20 cellular contexts compared by ENCODE assay signal in the genomic region with DNA sequence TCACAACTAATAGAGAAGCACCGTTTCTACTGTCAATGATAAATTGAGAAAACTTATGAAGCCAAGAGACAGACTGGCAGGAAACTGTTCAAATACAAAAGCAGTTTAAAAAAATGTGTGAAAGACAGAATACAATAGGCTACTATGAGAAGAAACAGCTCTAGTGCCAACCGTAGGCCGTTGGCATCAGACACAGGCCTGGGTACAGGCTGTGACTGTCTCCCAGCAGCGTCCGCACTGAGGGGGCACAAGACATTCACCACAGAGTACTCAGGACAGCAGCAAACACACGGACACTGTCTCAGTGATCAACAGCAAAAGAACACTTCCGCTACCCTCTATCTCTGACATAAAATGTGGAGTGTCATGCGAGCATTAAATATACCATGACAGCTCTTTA. TPM values are rescaled to one million over a fixed set of nuclear protein-coding genes. Genes with fewer than 3 reads are reported as not detected.
DNase-seq lines count a peak whose midpoint lies in the region; FAIRE-seq and TF ChIP-seq lines count a peak whose summit lies in the region.
"Had no signal": no experiment of that assay in that cellular context is flagged by ENCODE, and none has a peak within 500 bp of the region (broad histone marks: within the 10 kb centered on the region; RNA-seq: fewer than 3 reads in every experiment).

No MANE protein-coding gene starts in this region.

- H3K36me3 ChIP-seq in right atrium auricular region: peaks cover 61% of the 10 kb centered on the region

- DNase-seq in G401 (ENCODE audit: low spot score) (peak; percentile 19), frontal cortex (ENCODE audit: low spot score in 2 of 2) (peak; percentile 37 to 55), middle frontal gyrus (ENCODE audit: extremely low spot score, low spot score) (peak; percentile 44), superior temporal gyrus (ENCODE audit: extremely low spot score) (peak; percentile 94), right atrium auricular region (ENCODE audit: low spot score) (no peak), germinal center (ENCODE audit: low spot score) (no peak), DMS 273 treated with DMSO at 0.1 percent for 48 hours (lab: John Stamatoyannopoulos, UW) (no peak)
- no peak for DNase-seq in activated effector memory CD4-positive, alpha-beta T cell treated with Interleukin-2 at 50 U/mL for 16 hours
- DNase-seq: GF-D8, KBM-7, NCI-H1436, NCI-H2029, NCI-H510A, NCI-H774, PC-9 had no signal

- no peaks in the 10 kb centered on the region for H3K9me3 ChIP-seq in right atrium auricular region
- H3K9me3 ChIP-seq: BLaER1 treated with 17β-estradiol and CSF1 and Interleukin-3, amounts not matched to agents 10 nM and 100 nM had no signal

- no peaks in the 10 kb centered on the region for H3K4me1 ChIP-seq in right atrium auricular region
- H3K4me1 ChIP-seq: BLaER1 treated with 17β-estradiol and CSF1 and Interleukin-3, amounts not matched to agents 10 nM and 100 nM had no signal

- TF ChIP-seq CTCF in right atrium auricular region (IDR thresholded peaks at IDR 0.05): no peak

- in situ Hi-C loops in G401 (cut with HindIII; ENCODE audit: low sequenced_read_pairs): no loop called here

- no peak overlapping the region for H3K4me3 ChIP-seq in right atrium auricular region
- H3K4me3 ChIP-seq: BLaER1 treated with 17β-estradiol and CSF1 and Interleukin-3, amounts not matched to agents 10 nM and 100 nM; PC-9 had no signal

- peak; percentile 91 for FAIRE-seq in frontal cortex (lab: Jason Lieb, UNC)
- FAIRE-seq: A204.1, GM12891, GM18507, H1 had no signal

- no peak overlapping the region for H3K27ac ChIP-seq in right atrium auricular region
- H3K27ac ChIP-seq: BLaER1 treated with 17β-estradiol and CSF1 and Interleukin-3, amounts not matched to agents 10 nM and 100 nM; PC-9 had no signal

- no peaks in the 10 kb centered on the region for H3K27me3 ChIP-seq in right atrium auricular region
- H3K27me3 ChIP-seq: BLaER1 treated with 17β-estradiol and CSF1 and Interleukin-3, amounts not matched to agents 10 nM and 100 nM had no signal

RNA-seq across cellular contexts. Expression of a gene that starts 7.8 kb away (rescaled TPM):
- 733 and 786 TPM in 2 replicates for total RNA-seq in G401 (2014; rRNA removed; shearing (Covaris generic))
- total RNA-seq in frontal cortex: 172 TPM
- total RNA-seq in right atrium auricular region: 100 to 1,000 TPM in 1 of 2 donors, 10 to 100 TPM in 1; 82.8 to 126 TPM

RNA-seq across cellular contexts. Expression of a gene that starts 22.0 kb away (rescaled TPM):
- total RNA-seq in G401 (2014; rRNA removed; shearing (Covaris generic)): 13.4 and 24.7 TPM in 2 replicates
- total RNA-seq in frontal cortex (12.6 TPM), right atrium auricular region (1 to 10 TPM; 5.6 to 5.8 TPM)

RNA-seq across cellular contexts. Expression of a gene that starts 26.8 kb away (rescaled TPM):
- 61.3 and 65.8 TPM in 2 replicates for total RNA-seq in G401 (2014; rRNA removed; shearing (Covaris generic))
- total RNA-seq in frontal cortex (74.6 TPM), right atrium auricular region (10 to 100 TPM; 31.4 to 40.7 TPM)

RNA-seq across cellular contexts. Expression of a gene that starts 27.3 kb away (rescaled TPM):
- total RNA-seq in G401 (2014; rRNA removed; shearing (Covaris generic)): 142 and 178 TPM in 2 replicates
- total RNA-seq in frontal cortex: 90.9 TPM
- 10 to 100 TPM; 21.7 to 48.2 TPM for total RNA-seq in right atrium auricular region

RNA-seq across cellular contexts. Expression of a gene that starts 39.2 kb away (rescaled TPM):
- total RNA-seq in G401 (2014; rRNA removed; shearing (Covaris generic)): 21.5 and 22.7 TPM in 2 replicates
- total RNA-seq in frontal cortex (55.8 TPM), right atrium auricular region (10 to 100 TPM; 10.9 to 20.8 TPM)

Comparison
In these comparisons a context has a peak if more than half of its experiments do, and no peak if none do; other contexts are left out.
1. DNase-seq: peak in G401 (single experiment), frontal cortex (2 of 2), middle frontal gyrus (single experiment) and superior temporal gyrus (single experiment); none in right atrium auricular region (single experiment), germinal center (single experiment), DMS 273 treated with DMSO at 0.1 percent for 48 hours (single experiment) and activated effector memory CD4-positive, alpha-beta T cell treated with Interleukin-2 at 50 U/mL for 16 hours (single experiment).